In genomic region chr13:99572921-99573320, GRCh38 we compare ENCODE assay signal across 25 cellular contexts.
A peak's percentile ranks its signal among the peaks of the same experiment; 100 is the strongest.
DNase-seq lines count a peak whose midpoint lies in the region; ATAC-seq, FAIRE-seq and TF ChIP-seq lines count a peak whose summit lies in the region.
"Had no signal": no experiment of that assay in that cellular context is flagged by ENCODE, and none has a peak within 500 bp of the region (broad histone marks: within the 10 kb centered on the region; RNA-seq: fewer than 3 reads in every experiment).

No MANE protein-coding gene starts in this region.

- peaks cover 17% of the 10 kb centered on the region for H3K9me3 Mint-ChIP-seq in nephron

- peak; percentile 69 for FAIRE-seq in RCC 7860 (lab: Jason Lieb, UNC)
- FAIRE-seq: frontal cortex, H54 had no signal

- peaks cover 6% of the 10 kb centered on the region for H3K4me1 Mint-ChIP-seq in nephron

- no peaks in the 10 kb centered on the region for H3K27me3 Mint-ChIP-seq in nephron (ENCODE audit: low read depth)
- H3K27me3 Mint-ChIP-seq: activated CD8-positive, alpha-beta T cell treated with anti-CD3 and anti-CD28 coated beads for 36 hours had no signal

- no peak overlapping the region for H3K4me3 ChIP-seq in fibroblast of mammary gland (ENCODE audit: control insufficient read depth, low read depth, low read length)
- H3K4me3 ChIP-seq: tibial artery had no signal

- TF ChIP-seq CTCF in fibroblast of mammary gland (conservative IDR thresholded peaks at IDR 0.05; ENCODE audit: control insufficient read depth, insufficient read depth, low read depth, low read length): no peak
- no peak for TF ChIP-seq CTCF in nephron (IDR thresholded peaks at IDR 0.05; ENCODE audit: unreplicated experiment in 3 of 3)

- DNase-seq in Ammon's horn (ENCODE audit: low spot score) (peak; percentile 56), RCC 7860 (ENCODE audit: low spot score) (peak; percentile 70), fibroblast of mammary gland (ENCODE audit: low read depth) (peak; percentile 45), NOMO-1 treated with DMSO at 0.1 percent for 48 hours (lab: John Stamatoyannopoulos, UW; ENCODE audit: unreplicated experiment) (no peak), activated T-cell treated with anti-CD3 and anti-CD28 coated beads for 4 hours (no peak)
- DNase-seq in activated effector memory CD4-positive, alpha-beta T cell treated with Interleukin-2 at 50 U/mL for 16 hours: no peak
- DNase-seq: activated CD8-positive, alpha-beta T cell treated with anti-CD3 and anti-CD28 coated beads for 36 hours; activated naive CD4-positive, alpha-beta T cell treated with Interleukin-2 at 50 U/mL for 16 hours; activated T-cell treated with anti-CD3 and anti-CD28 coated beads, Interleukin-2, amount 50 U/mL, for 1 hour; CD8-positive, alpha-beta T cell; dermis blood vessel endothelial cell; DMS79; islet precursor cell; mammary epithelial cell; NCI-H1436 treated with DMSO at 0.1 percent for 48 hours; NCI-H69; stimulated activated CD4-positive, alpha-beta T cell treated with anti-CD3 and anti-CD28 coated beads, Interleukin-2, amount 100 ng/mL, for 48 hours; stimulated activated naive CD4-positive, alpha-beta T cell treated with Interleukin-2 at 50 U/mL for 16 hours; SW 1271; tibial artery had no signal

- no peak overlapping the region for H3K4me3 Mint-ChIP-seq in nephron
- H3K4me3 Mint-ChIP-seq: activated CD8-positive, alpha-beta T cell treated with anti-CD3 and anti-CD28 coated beads for 36 hours; CD8-positive, alpha-beta T cell had no signal

- no peak for ATAC-seq in HG02759 (IDR thresholded peaks at IDR 0.05; ENCODE audit: unreplicated experiment)
- ATAC-seq: activated CD4-positive, CD25-positive, alpha-beta regulatory T cell treated with anti-CD3 and anti-CD28 coated beads, Interleukin-2, amount 50 U/mL, for 24 hours; activated CD8-positive, alpha-beta T cell treated with anti-CD3 and anti-CD28 coated beads for 36 hours; CD8-positive, alpha-beta T cell had no signal

- peak overlapping the region in 2 of 3 experiments; percentile 32 to 56 for H3K27ac Mint-ChIP-seq in nephron
- H3K27ac Mint-ChIP-seq: activated CD8-positive, alpha-beta T cell treated with anti-CD3 and anti-CD28 coated beads for 36 hours; CD8-positive, alpha-beta T cell had no signal

- H3K36me3 Mint-ChIP-seq in nephron (ENCODE audit: low read depth): peaks cover 12% of the 10 kb centered on the region
- H3K36me3 Mint-ChIP-seq: CD8-positive, alpha-beta T cell had no signal

Comparison
In these comparisons a context has a peak if more than half of its experiments do, and no peak if none do; other contexts are left out.
1. DNase-seq: peak in Ammon's horn (single experiment), RCC 7860 (single experiment) and fibroblast of mammary gland (single experiment); none in activated effector memory CD4-positive, alpha-beta T cell treated with Interleukin-2 at 50 U/mL for 16 hours (single experiment), NOMO-1 treated with DMSO at 0.1 percent for 48 hours (single experiment) and activated T-cell treated with anti-CD3 and anti-CD28 coated beads for 4 hours (single experiment).